ENCODE assay signal across 16 cellular contexts in genomic region chr21:17660449-17660848, GRCh38. TPM values are rescaled to one million over a fixed set of nuclear protein-coding genes. Genes with fewer than 3 reads are reported as not detected.
A peak's percentile ranks its signal among the peaks of the same experiment; 100 is the strongest.
DNase-seq lines count a peak whose midpoint lies in the region; ATAC-seq and TF ChIP-seq lines count a peak whose summit lies in the region.
"Had no signal": no experiment of that assay in that cellular context is flagged by ENCODE, and none has a peak within 500 bp of the region (broad histone marks: within the 10 kb centered on the region; RNA-seq: fewer than 3 reads in every experiment).

No MANE protein-coding gene starts in this region.

- no peaks in the 10 kb centered on the region for H4K20me1 ChIP-seq in neural cell (ENCODE audit: insufficient read depth)

- TF ChIP-seq EP300 in neural cell (conservative IDR thresholded peaks at IDR 0.05; ENCODE audit: poor library complexity, severe bottlenecking) = no peak

- H3K27me3 ChIP-seq in neural cell (ENCODE audit: insufficient read depth, low read depth, low read length) = no peaks in the 10 kb centered on the region
- H3K27me3 ChIP-seq: uterus had no signal

- TF ChIP-seq CTCF in astrocyte of the spinal cord (IDR thresholded peaks at IDR 0.05; ENCODE audit: low read depth, low read length) = no peak
- TF ChIP-seq CTCF in neural cell (IDR thresholded peaks at IDR 0.05; ENCODE audit: poor library complexity, severe bottlenecking) = no peak

- no peak overlapping the region for H2AFZ ChIP-seq in neural cell (ENCODE audit: low read depth, low read length)

- no peaks in the 10 kb centered on the region for H3K36me3 ChIP-seq in neural cell (ENCODE audit: insufficient read depth, low read length)
- H3K36me3 ChIP-seq: uterus had no signal

- H3K4me2 ChIP-seq in neural cell (ENCODE audit: low read length) = no peak overlapping the region

- no peaks in the 10 kb centered on the region for H3K9me2 ChIP-seq in neural cell (ENCODE audit: insufficient read depth, low read length)

- peak overlapping the region; percentile 29 for H3K27ac ChIP-seq in neural cell (ENCODE audit: low read length)
- H3K27ac ChIP-seq: C4-2B, psoas muscle, uterus had no signal

- DNase-seq in EH (ENCODE audit: low read depth) (peak; percentile 39), NCI-H226 (peak; percentile 34), astrocyte of the spinal cord (ENCODE audit: low read depth, low spot score) (peak; percentile 56), DMS 273 treated with DMSO at 0.1 percent for 48 hours (lab: John Stamatoyannopoulos, UW) (no peak)
- DNase-seq in stimulated activated CD8-positive, alpha-beta memory T cell treated with anti-CD3 and anti-CD28 coated beads, Interleukin-4, amount 100 ng/mL, for 48 hours = no peak
- DNase-seq in stimulated activated naive CD4-positive, alpha-beta T cell (lab: John Stamatoyannopoulos, UW) = no peak
- DNase-seq: activated T-cell treated with anti-CD3 and anti-CD28 coated beads, Interleukin-2, amount 50 U/mL, for 72 hours; amniotic stem cell; Kasumi-1; kidney; psoas muscle; stimulated activated CD4-positive, alpha-beta T cell treated with anti-CD3 and anti-CD28 coated beads, Interleukin-2, amount 100 ng/mL, for 24 hours; uterus had no signal

- no peak for ATAC-seq in GM19395 (IDR thresholded peaks at IDR 0.05; ENCODE audit: unreplicated experiment)
- ATAC-seq: activated T-cell treated with anti-CD3 and anti-CD28 coated beads, Interleukin-2, amount 50 U/mL, for 72 hours; psoas muscle had no signal

- H3K9me3 ChIP-seq in neural cell (ENCODE audit: low read length) = no peaks in the 10 kb centered on the region
- H3K9me3 ChIP-seq: psoas muscle, uterus had no signal

- in situ Hi-C loops in astrocyte of the spinal cord (cut with HindIII; ENCODE audit: low sequenced_read_pairs) = no loop called here

- H3K4me3 ChIP-seq in astrocyte of the spinal cord (ENCODE audit: low read depth, low read length) (no peak overlapping the region), neural cell (ENCODE audit: low read length) (no peak overlapping the region)
- H3K4me3 ChIP-seq: psoas muscle, uterus had no signal

- H3F3A ChIP-seq in neural cell (ENCODE audit: insufficient read depth, low read length, poor library complexity, severe bottlenecking) = no peaks in the 10 kb centered on the region

- TF ChIP-seq RAD21 in neural cell (conservative IDR thresholded peaks at IDR 0.05) = no peak

- no peak overlapping the region for H3K9ac ChIP-seq in neural cell (ENCODE audit: low read length)

- H3K79me2 ChIP-seq in neural cell (replicated peaks; ENCODE audit: insufficient read depth, low read length) = no peaks in the 10 kb centered on the region

TF ChIP-seq in neural cell, 6 proteins besides CTCF, POLR2A, EP300 and RAD21:
- no peak for TF ChIP-seq REST (IDR thresholded peaks at IDR 0.05; ENCODE audit: borderline replicate concordance)
- no peak for TF ChIP-seq TAF1 (IDR thresholded peaks at IDR 0.05; ENCODE audit: low read depth)

RNA-seq across cellular contexts. Expression of gene BTG3, which starts 47.7 kb away (rescaled TPM):
- 38.5 and 39.1 TPM in 2 replicates for polyA plus RNA-seq in neural cell
- 36.2 and 37.5 TPM in 2 replicates for polyA minus RNA-seq in neural cell

Comparison
In these comparisons a context has a peak if more than half of its experiments do, and no peak if none do; other contexts are left out.
1. DNase-seq: peak in EH (single experiment), NCI-H226 (single experiment) and astrocyte of the spinal cord (single experiment); none in stimulated activated CD8-positive, alpha-beta memory T cell treated with anti-CD3 and anti-CD28 coated beads, Interleukin-4, amount 100 ng/mL, for 48 hours (single experiment), stimulated activated naive CD4-positive, alpha-beta T cell (0 of 6) and DMS 273 treated with DMSO at 0.1 percent for 48 hours (single experiment).